ENCODE assay signal across 9 cellular contexts in the genomic region with DNA sequence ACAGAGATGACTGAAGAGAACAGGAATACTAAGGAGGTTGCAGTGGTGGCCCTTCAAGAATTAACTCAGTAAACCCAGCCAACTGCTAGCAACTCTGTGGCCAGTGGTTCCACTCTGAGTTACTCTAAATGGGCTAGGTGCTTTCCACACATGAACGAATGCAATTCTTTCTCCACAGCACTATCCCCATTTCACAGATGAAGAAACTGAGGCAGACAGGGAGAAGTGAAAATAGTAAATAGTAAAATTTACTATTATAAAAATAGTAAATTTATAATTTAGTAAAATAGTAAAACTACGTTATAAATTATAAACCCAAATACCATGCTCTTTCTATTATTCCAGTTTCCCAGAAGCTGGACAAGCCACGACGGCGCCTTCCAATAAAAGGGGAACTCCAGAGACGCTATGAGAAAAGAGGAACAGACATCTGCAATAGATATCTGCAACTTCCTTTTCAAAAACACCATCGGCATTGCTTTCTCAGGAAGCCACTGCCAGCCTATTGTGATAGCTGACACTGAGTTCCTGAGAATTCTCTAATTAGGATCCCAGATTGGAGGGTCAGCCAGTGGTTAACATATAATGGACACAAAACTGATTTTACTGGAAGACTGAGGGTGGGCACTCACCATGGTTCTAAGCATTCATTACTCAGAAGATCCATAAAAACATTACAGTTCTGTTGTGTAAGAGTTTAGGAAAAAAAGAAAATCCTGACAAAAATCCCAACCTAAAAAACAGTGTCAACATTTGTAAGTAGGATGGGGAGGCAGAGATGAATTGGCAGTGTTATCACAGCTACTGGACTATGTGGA. TPM values are rescaled to one million over a fixed set of nuclear protein-coding genes. Genes with fewer than 3 reads are reported as not detected.
DNase-seq lines count a peak whose midpoint lies in the region; ATAC-seq and TF ChIP-seq lines count a peak whose summit lies in the region.
"Had no signal": no experiment of that assay in that cellular context is flagged by ENCODE, and none has a peak within 500 bp of the region (broad histone marks: within the 10 kb centered on the region; RNA-seq: fewer than 3 reads in every experiment).

No MANE protein-coding gene starts in this region.

- H3K4me1 ChIP-seq in OCI-LY3 (ENCODE audit: low read length) (peaks cover 34% of the 10 kb centered on the region), trophoblast cell (ENCODE audit: control insufficient read depth in 1 of 2, insufficient read depth in 2 of 2, low read length in 2 of 2) (peaks cover 16 to 25% of the 10 kb centered on the region in 2 experiments)

- H3K79me2 ChIP-seq in OCI-LY3 (ENCODE audit: low read length) (peaks cover 90% of the 10 kb centered on the region), trophoblast cell (ENCODE audit: control insufficient read depth, insufficient read depth, low read length, poor library complexity) (peaks cover 6% of the 10 kb centered on the region)

- H4K20me1 ChIP-seq in OCI-LY3 (ENCODE audit: insufficient read depth, low read length): peaks cover 72% of the 10 kb centered on the region

- H3K79me1 ChIP-seq in trophoblast cell (ENCODE audit: low read length): peaks cover 5% of the 10 kb centered on the region

- H2AK5ac ChIP-seq in trophoblast cell (ENCODE audit: low read length): no peak overlapping the region

- DNase-seq in epithelial cell of prostate (ENCODE audit: low read depth, low spot score) (no peak), trophoblast cell (peak in 1 of 2 donors; percentile 22), substantia nigra (lab: John Stamatoyannopoulos, UW) (no peak), DMS153 (lab: John Stamatoyannopoulos, UW) (no peak), AG20443 (ENCODE audit: low spot score) (no peak)
- DNase-seq: NCI-H187 had no signal

- H3K9me3 ChIP-seq in OCI-LY3 (ENCODE audit: insufficient read depth, low read length) (no peaks in the 10 kb centered on the region), trophoblast cell (ENCODE audit: insufficient read depth, low read depth, low read length) (no peaks in the 10 kb centered on the region)

- no peak overlapping the region for H4K91ac ChIP-seq in trophoblast cell (ENCODE audit: low read depth, low read length)

- H4K12ac ChIP-seq in trophoblast cell (ENCODE audit: low read depth, low read length): no peak overlapping the region

- no peak overlapping the region for H2BK120ac ChIP-seq in trophoblast cell (ENCODE audit: insufficient read depth, low read length, poor library complexity)

- no peaks in the 10 kb centered on the region for H3K27me3 ChIP-seq in OCI-LY3 (ENCODE audit: low read depth, low read length)
- no peaks in the 10 kb centered on the region for H3K27me3 ChIP-seq in trophoblast cell (ENCODE audit: insufficient read depth, low read length)

- H3K9ac ChIP-seq in OCI-LY3 (ENCODE audit: low read length): peak overlapping the region; percentile 38
- H3K9ac ChIP-seq in trophoblast cell (ENCODE audit: low read length): no peak overlapping the region

- no peak overlapping the region for H2BK12ac ChIP-seq in trophoblast cell (ENCODE audit: low read length)

- no peak overlapping the region for H3K18ac ChIP-seq in trophoblast cell (ENCODE audit: low read length)

- H3K14ac ChIP-seq in trophoblast cell (ENCODE audit: low read length): no peak overlapping the region

- H3K4me2 ChIP-seq in OCI-LY3 (ENCODE audit: low read length) (peak overlapping the region; percentile 75), trophoblast cell (ENCODE audit: low read length) (no peak overlapping the region)

- no peak for TF ChIP-seq CTCF in OCI-LY3 (IDR thresholded peaks at IDR 0.05; ENCODE audit: low read depth, low read length)

- no peak overlapping the region for H4K8ac ChIP-seq in trophoblast cell (ENCODE audit: low read depth, low read length)

- peak; percentile 45 for ATAC-seq in GM18511 (IDR thresholded peaks at IDR 0.05; ENCODE audit: unreplicated experiment)
- no peak for ATAC-seq in HG02970 (IDR thresholded peaks at IDR 0.05; ENCODE audit: low FRiP score, unreplicated experiment)

- H3K27ac ChIP-seq in OCI-LY3 (ENCODE audit: low read length) (peak overlapping the region; percentile 81), epithelial cell of prostate (peak overlapping the region; percentile 86), trophoblast cell (ENCODE audit: low read depth, low read length) (no peak overlapping the region), substantia nigra (ENCODE audit: low read depth, low read length, poor library complexity, severe bottlenecking) (no peak overlapping the region)

- peak overlapping the region; percentile 60 for H3K4ac ChIP-seq in trophoblast cell (ENCODE audit: low read depth, low read length)

- no peak overlapping the region for H2BK5ac ChIP-seq in trophoblast cell (ENCODE audit: low read depth, low read length, poor library complexity)

- no peak overlapping the region for H3K23ac ChIP-seq in trophoblast cell (ENCODE audit: low read length)

- H3K36me3 ChIP-seq in OCI-LY3 (replicated peaks; ENCODE audit: low read depth, low read length) (peaks cover 27% of the 10 kb centered on the region), trophoblast cell (ENCODE audit: control insufficient read depth in 1 of 2, insufficient read depth in 2 of 2, low read length in 2 of 2) (peaks cover 12 to 16% of the 10 kb centered on the region in 2 experiments)

- H3K4me3 ChIP-seq in OCI-LY3 (ENCODE audit: low read length) (peak overlapping the region; percentile 57), trophoblast cell (ENCODE audit: low read depth, low read length) (no peak overlapping the region)

- WGBS in trophoblast cell (ENCODE audit: extremely low coverage, insufficient coverage, insufficient read length): no CpG with 5 or more reads among the region's 7 CpGs

- H2AFZ ChIP-seq in OCI-LY3 (ENCODE audit: low read depth, low read length) (no peak overlapping the region), trophoblast cell (ENCODE audit: insufficient read depth, low read length, poor library complexity) (no peak overlapping the region)

RNA-seq across cellular contexts. Expression of gene FKBP1A, which starts 16.2 kb away (rescaled TPM):
- polyA plus RNA-seq in trophoblast cell (2013): 243 and 249 TPM in 2 replicates

RNA-seq across cellular contexts. Expression of gene SDCBP2, which starts 47.7 kb away (rescaled TPM):
- 1.6 and 1.8 TPM in 2 replicates for polyA plus RNA-seq in trophoblast cell (2013)

Comparison
In these comparisons a context has a peak if more than half of its experiments do, and no peak if none do; other contexts are left out.
1. H3K27ac ChIP-seq: peak in OCI-LY3 (single experiment) and epithelial cell of prostate (single experiment); none in trophoblast cell (single experiment) and substantia nigra (single experiment).